ENCODE assay signal across 17 cellular contexts in the genomic region with DNA sequence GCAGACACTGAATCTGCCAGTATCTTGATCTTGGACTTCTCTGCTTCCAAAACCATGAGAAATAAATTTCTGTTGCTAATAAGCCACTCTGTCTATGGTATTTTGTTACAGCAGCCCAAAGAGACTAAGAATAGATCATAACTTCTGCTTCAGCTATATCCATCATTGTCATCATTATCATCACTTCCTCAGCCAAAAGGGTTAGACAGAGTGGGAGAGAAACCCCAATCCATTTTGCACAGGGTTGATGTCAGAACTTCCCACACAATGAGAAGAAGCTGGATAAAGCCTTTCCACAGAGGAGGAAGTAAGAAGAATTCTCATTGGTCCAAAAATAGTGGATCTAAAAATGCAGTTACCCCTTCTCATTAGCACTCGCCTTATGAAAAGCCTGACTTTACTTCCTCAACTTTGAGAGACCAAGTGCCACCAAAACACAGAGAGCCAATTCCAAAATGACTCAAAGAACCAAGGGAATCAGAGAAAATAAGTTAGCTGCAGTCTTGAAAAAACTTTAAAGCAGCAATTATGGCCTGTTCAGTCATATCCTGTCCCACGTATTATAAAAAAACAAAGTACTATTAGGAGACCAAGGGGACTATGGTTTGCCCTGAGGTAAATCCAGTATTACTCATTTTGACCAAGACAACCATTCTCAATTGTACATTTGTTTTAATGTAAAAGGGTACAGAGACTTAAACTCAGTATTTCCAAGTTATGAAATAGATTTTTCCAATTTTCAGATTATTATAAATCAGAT.
DNase-seq lines count a peak whose midpoint lies in the region; ATAC-seq, FAIRE-seq and TF ChIP-seq lines count a peak whose summit lies in the region.
"Had no signal": no experiment of that assay in that cellular context is flagged by ENCODE, and none has a peak within 500 bp of the region (broad histone marks: within the 10 kb centered on the region; RNA-seq: fewer than 3 reads in every experiment).

No MANE protein-coding gene starts in this region.

- TF ChIP-seq EP300 in SK-N-SH (IDR thresholded peaks at IDR 0.05; ENCODE audit: borderline replicate concordance in 1 of 2, low read depth in 1 of 2, low read length in 1 of 2), result no peak

- POLR2A ChIA-PET in SK-N-SH (lab: Yijun Ruan, JAX), result no interaction called here

- H3K79me2 ChIP-seq in SK-N-SH (ENCODE audit: insufficient read depth) (no peaks in the 10 kb centered on the region), smooth muscle cell (ENCODE audit: low read depth) (no peaks in the 10 kb centered on the region), MM.1S (ENCODE audit: low read length) (no peaks in the 10 kb centered on the region)

- H3F3A ChIP-seq in SK-N-SH (replicated peaks; ENCODE audit: insufficient read depth) (peaks cover 20% of the 10 kb centered on the region), smooth muscle cell (ENCODE audit: low read depth) (peaks cover 2% of the 10 kb centered on the region), MM.1S (ENCODE audit: insufficient read depth, low read length) (no peaks in the 10 kb centered on the region)

- H3K9me3 ChIP-seq in SK-N-SH, result peaks cover 8% of the 10 kb centered on the region; the same call in 1 of the 2 replicates
- H3K9me3 ChIP-seq in smooth muscle cell (replicated peaks; ENCODE audit: low read depth), result no peaks in the 10 kb centered on the region
- no peaks in the 10 kb centered on the region for H3K9me3 ChIP-seq in MM.1S (replicated peaks; ENCODE audit: insufficient read depth, low read length)

- no peak for FAIRE-seq in bronchial epithelial cell (lab: Jason Lieb, UNC)
- FAIRE-seq: GM12878 had no signal

- H3K9ac ChIP-seq in SK-N-SH (no peak overlapping the region; the same call in 1 of the 2 replicates), smooth muscle cell (ENCODE audit: low read depth) (no peak overlapping the region), MM.1S (ENCODE audit: low read length) (no peak overlapping the region)

- H3K27ac ChIP-seq in SK-N-SH (ENCODE audit: low read depth in 2 of 2, low read length in 1 of 2), result peak overlapping the region in 1 of 2 experiments; percentile 79; a peak in 2 of 4 replicates
- peak overlapping the region; percentile 14 for H3K27ac ChIP-seq in smooth muscle cell (ENCODE audit: low read depth)
- no peak overlapping the region for H3K27ac ChIP-seq in MM.1S (ENCODE audit: low read length)
- H3K27ac ChIP-seq: 22Rv1, C4-2B had no signal

- CTCF ChIA-PET in SK-N-SH (lab: Yijun Ruan, JAX), result interaction anchor here (1.4 kb wide), 1 partner anchor 12 kb away, joined by 6 read pairs; no protein-coding TSS in a partner anchor

- H4K20me1 ChIP-seq in SK-N-SH (ENCODE audit: insufficient read depth), result no peaks in the 10 kb centered on the region
- H4K20me1 ChIP-seq in smooth muscle cell (ENCODE audit: low read depth), result no peaks in the 10 kb centered on the region
- no peaks in the 10 kb centered on the region for H4K20me1 ChIP-seq in MM.1S (ENCODE audit: insufficient read depth, low read length)

- TF ChIP-seq CTCF in SK-N-SH (IDR thresholded peaks at IDR 0.05), result no peak
- TF ChIP-seq CTCF in bronchial epithelial cell (IDR thresholded peaks at IDR 0.05; ENCODE audit: insufficient read depth, low read length, severe bottlenecking), result no peak
- no peak for TF ChIP-seq CTCF in smooth muscle cell (IDR thresholded peaks at IDR 0.05; ENCODE audit: borderline replicate concordance, insufficient read depth, poor library complexity, severe bottlenecking)
- no peak for TF ChIP-seq CTCF in MM.1S (IDR thresholded peaks at IDR 0.05; ENCODE audit: low read length)

- intact Hi-C loops in cardiac septum (cut with DNase I), result no loop called here

- H3K9me2 ChIP-seq in SK-N-SH (no peaks in the 10 kb centered on the region), MM.1S (replicated peaks; ENCODE audit: insufficient read depth, low read length) (no peaks in the 10 kb centered on the region)

- H3K4me2 ChIP-seq in SK-N-SH (0 out of 2 replicates have a peak overlapping the region, but pooled peaks have one; percentile 19), smooth muscle cell (no peak overlapping the region), MM.1S (ENCODE audit: low read depth, low read length) (no peak overlapping the region)
- H3K4me2 ChIP-seq: GM23338 had no signal

- H2AFZ ChIP-seq in SK-N-SH (ENCODE audit: low read depth) (no peak overlapping the region; the same call in 1 of the 2 replicates), smooth muscle cell (ENCODE audit: low read depth) (no peak overlapping the region), MM.1S (ENCODE audit: low read length) (no peak overlapping the region)
- H2AFZ ChIP-seq: GM23338 had no signal

- H3K27me3 ChIP-seq in SK-N-SH (ENCODE audit: insufficient read depth), result no peaks in the 10 kb centered on the region
- no peaks in the 10 kb centered on the region for H3K27me3 ChIP-seq in bronchial epithelial cell (ENCODE audit: control insufficient read depth, insufficient read depth, low read length)
- no peaks in the 10 kb centered on the region for H3K27me3 ChIP-seq in smooth muscle cell (ENCODE audit: low read depth)
- H3K27me3 ChIP-seq in MM.1S (replicated peaks; ENCODE audit: insufficient read depth, low read length), result no peaks in the 10 kb centered on the region

- H3K36me3 ChIP-seq in SK-N-SH (replicated peaks in 1 of 2; ENCODE audit: control insufficient read depth in 1 of 2, insufficient read depth in 2 of 2, low read length in 1 of 2) (peaks cover 0 to 4% of the 10 kb centered on the region in 2 experiments), bronchial epithelial cell (ENCODE audit: control insufficient read depth, insufficient read depth, low read length) (no peaks in the 10 kb centered on the region), smooth muscle cell (ENCODE audit: low read depth) (no peaks in the 10 kb centered on the region), MM.1S (replicated peaks; ENCODE audit: insufficient read depth, low read length) (no peaks in the 10 kb centered on the region)

- H3K4me3 ChIP-seq in SK-N-SH (ENCODE audit: low read depth in 2 of 2, low read length in 1 of 2) (no peak overlapping the region), bronchial epithelial cell (ENCODE audit: low read depth, low read length) (no peak overlapping the region), smooth muscle cell (no peak overlapping the region), MM.1S (ENCODE audit: low read length) (no peak overlapping the region)
- H3K4me3 ChIP-seq: GM12878, GM23338 had no signal

- H3K4me1 ChIP-seq in SK-N-SH (ENCODE audit: control insufficient read depth in 1 of 2, insufficient read depth in 2 of 2, low read depth in 1 of 2, low read length in 1 of 2) (peaks cover 0 to 13% of the 10 kb centered on the region in 2 experiments; a peak in 1 of 4 replicates), smooth muscle cell (ENCODE audit: low read depth) (no peaks in the 10 kb centered on the region), MM.1S (ENCODE audit: low read length) (no peaks in the 10 kb centered on the region)

- no peak for TF ChIP-seq RAD21 in SK-N-SH (IDR thresholded peaks at IDR 0.05; ENCODE audit: low read length)

- 62% methylated on average over 2 of the region's 2 CpGs for WGBS in SK-N-SH (ENCODE audit: low lambda C conversion rate)
- 54% methylated on average over 2 of the region's 2 CpGs for WGBS in smooth muscle cell (ENCODE audit: low lambda C conversion rate)

- DNase-seq in SK-N-SH, result no peak
- DNase-seq in NCI-H226, result peak; percentile 28
- DNase-seq in bronchial epithelial cell (ENCODE audit: low read depth), result peak; percentile 23
- DNase-seq in smooth muscle cell (lab: John Stamatoyannopoulos, UW; ENCODE audit: unreplicated experiment), result no peak
- DNase-seq in cardiac septum (ENCODE audit: low spot score), result no peak
- DNase-seq in germinal center (ENCODE audit: low spot score), result no peak
- DNase-seq in MM.1S, result no peak
- DNase-seq: COR-L47, DMS153, NCI-H1092 treated with DMSO at 0.1 percent for 48 hours, NCI-H187 treated with DMSO at 0.1 percent for 48 hours, NCI-H510A treated with DMSO at 0.1 percent for 48 hours had no signal

- ATAC-seq in SK-N-SH treated with all-trans-retinoic acid at 6 μM for 48 hours, result no peak
- ATAC-seq: GM12878, GM23338 had no signal

TF ChIP-seq in SK-N-SH, 30 proteins besides CTCF, POLR2A, EP300 and RAD21 (continues in another document):
- no peak for TF ChIP-seq MEF2A (IDR thresholded peaks at IDR 0.05; ENCODE audit: borderline replicate concordance, low read depth)
- TF ChIP-seq, protein P1, sequence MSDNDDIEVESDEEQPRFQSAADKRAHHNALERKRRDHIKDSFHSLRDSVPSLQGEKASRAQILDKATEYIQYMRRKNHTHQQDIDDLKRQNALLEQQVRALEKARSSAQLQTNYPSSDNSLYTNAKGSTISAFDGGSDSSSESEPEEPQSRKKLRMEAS (IDR thresholded peaks at IDR 0.05; ENCODE audit: low read depth), result no peak
- no peak for TF ChIP-seq NRF1 (IDR thresholded peaks at IDR 0.05; ENCODE audit: low read depth, low read length)

TF ChIP-seq in SK-N-SH treated with all-trans-retinoic acid at 6 μM for 48 hours, 23 proteins besides CTCF, POLR2A, EP300 and RAD21 (continues in another document):
- TF ChIP-seq ARNTL (CRISPR knock-in tag; IDR thresholded peaks at IDR 0.05; ENCODE audit: borderline replicate concordance, low read depth) (no peak), ISL1 (CRISPR knock-in tag; IDR thresholded peaks at IDR 0.05) (no peak), OSR1 (CRISPR knock-in tag; IDR thresholded peaks at IDR 0.05) (no peak), PPARA (CRISPR knock-in tag; IDR thresholded peaks at IDR 0.05; ENCODE audit: borderline replicate concordance) (no peak), SNAI2 (CRISPR knock-in tag; IDR thresholded peaks at IDR 0.05) (no peak), RARB (CRISPR knock-in tag; IDR thresholded peaks at IDR 0.05) (no peak)
- TF ChIP-seq, protein P2, sequence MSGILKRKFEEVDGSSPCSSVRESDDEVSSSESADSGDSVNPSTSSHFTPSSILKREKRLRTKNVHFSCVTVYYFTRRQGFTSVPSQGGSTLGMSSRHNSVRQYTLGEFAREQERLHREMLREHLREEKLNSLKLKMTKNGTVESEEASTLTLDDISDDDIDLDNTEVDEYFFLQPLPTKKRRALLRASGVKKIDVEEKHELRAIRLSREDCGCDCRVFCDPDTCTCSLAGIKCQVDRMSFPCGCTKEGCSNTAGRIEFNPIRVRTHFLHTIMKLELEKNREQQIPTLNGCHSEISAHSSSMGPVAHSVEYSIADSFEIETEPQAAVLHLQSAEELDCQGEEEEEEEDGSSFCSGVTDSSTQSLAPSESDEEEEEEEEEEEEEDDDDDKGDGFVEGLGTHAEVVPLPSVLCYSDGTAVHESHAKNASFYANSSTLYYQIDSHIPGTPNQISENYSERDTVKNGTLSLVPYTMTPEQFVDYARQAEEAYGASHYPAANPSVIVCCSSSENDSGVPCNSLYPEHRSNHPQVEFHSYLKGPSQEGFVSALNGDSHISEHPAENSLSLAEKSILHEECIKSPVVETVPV (CRISPR knock-in tag; IDR thresholded peaks at IDR 0.05), result no peak

Comparison
In these comparisons a context has a peak if more than half of its experiments do, and no peak if none do; other contexts are left out.
1. DNase-seq: peak in NCI-H226 (single experiment) and bronchial epithelial cell (single experiment); none in SK-N-SH (single experiment), smooth muscle cell (single experiment), cardiac septum (single experiment), germinal center (single experiment) and MM.1S (single experiment).